ENCODE assay signal across 1 cellular context in genomic region chr2:127529416-127529815, GRCh38.
TF ChIP-seq lines count a peak whose summit lies in the region.

No MANE protein-coding gene starts in this region.

TF ChIP-seq in IMR-90, 13 proteins besides CTCF, POLR2A, EP300 and RAD21:
- peak; percentile 49; the same call in 1 of the 2 replicates for TF ChIP-seq USF2 (IDR thresholded peaks at IDR 0.05; ENCODE audit: low read depth, low read length)
